8 cellular contexts compared by ENCODE assay signal in the genomic region with DNA sequence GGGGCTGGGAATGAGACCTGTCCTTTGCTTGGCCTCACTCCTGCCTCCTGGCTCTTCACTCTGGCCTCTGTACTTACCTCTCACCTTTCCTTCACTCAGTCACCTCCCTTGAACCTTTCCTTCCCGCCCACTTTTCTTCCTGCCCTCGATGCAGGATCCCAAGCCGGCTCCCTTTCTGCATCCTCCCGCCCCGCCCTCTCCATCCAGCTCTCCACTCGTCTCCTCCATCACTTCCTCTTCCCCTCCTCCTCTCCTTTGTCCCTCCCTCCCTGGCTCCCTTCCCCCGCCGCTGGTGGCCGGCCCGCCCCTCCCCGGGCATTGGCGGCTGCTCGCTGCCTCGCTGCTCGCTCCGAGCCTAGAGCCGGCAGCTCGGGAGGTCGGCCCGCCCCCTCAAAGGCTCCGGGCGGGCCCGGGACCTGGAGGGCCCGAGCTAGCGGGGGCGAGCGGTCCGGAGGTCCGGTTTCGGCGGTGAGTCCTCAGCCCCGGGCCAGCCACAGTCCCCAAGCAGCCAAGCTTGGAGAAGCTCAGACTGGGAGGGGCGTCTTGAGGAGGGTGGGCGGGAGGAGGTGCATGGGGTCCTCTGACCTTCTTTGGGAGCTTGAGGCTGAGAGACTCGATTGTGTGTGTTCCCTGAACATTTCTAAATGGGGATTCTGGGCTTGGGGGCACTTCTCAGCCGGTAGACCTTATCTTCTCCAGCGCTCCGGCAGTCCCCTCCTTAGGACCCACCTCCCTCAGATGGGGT. TPM values are rescaled to one million over a fixed set of nuclear protein-coding genes. Genes with fewer than 3 reads are reported as not detected.
DNase-seq lines count a peak whose midpoint lies in the region; ATAC-seq, FAIRE-seq and TF ChIP-seq lines count a peak whose summit lies in the region.

No MANE protein-coding gene starts in this region.

- H3K9ac ChIP-seq in subcutaneous abdominal adipose tissue (ENCODE audit: low read length in 5 of 5), result peak overlapping the region; percentile 68 to 93 (median 91)

- DNase-seq in A549 (ENCODE audit: low read depth in 1 of 2, low spot score in 1 of 2) (no peak), H4 (ENCODE audit: low spot score) (peak; percentile 91), NCI-H460 (ENCODE audit: extremely low read depth, low read depth) (peak; percentile 77)
- DNase-seq in activated CD8-positive, alpha-beta T cell treated with anti-CD3 and anti-CD28 coated beads, Interleukin-2, amount 10 ng/mL, durations not matched to agents 7 days and 5 days, result peak; percentile 28

- H3K9me3 Mint-ChIP-seq in activated CD8-positive, alpha-beta T cell treated with anti-CD3 and anti-CD28 coated beads, Interleukin-2, amount 10 ng/mL, durations not matched to agents 7 days and 5 days (ENCODE audit: insufficient read depth), result no peaks in the 10 kb centered on the region

- FAIRE-seq in A549 (lab: Jason Lieb, UNC), result no peak

- CTCF ChIA-PET in A549 (lab: Yijun Ruan, JAX), result interaction anchor here (0.8 to 20.3 kb wide), 6 partner anchors 15 to 336 kb away, joined by 3 to 224 read pairs (median 4); partner anchors contain the start of gene PHLDB1
- CTCF ChIA-PET in activated CD8-positive, alpha-beta T cell treated with anti-CD3 and anti-CD28 coated beads, Interleukin-2, amount 10 ng/mL, durations not matched to agents 7 days and 5 days (lab: Charles Lee), result interaction anchor here (1.2 to 3.0 kb wide), 3 partner anchors 9 to 13 kb away, joined by 3 to 10 read pairs (median 5); partner anchors contain the start of gene PHLDB1

- H3K4me3 ChIP-seq in A549 (no peak overlapping the region), mesodermal cell (ENCODE audit: extremely low read depth, insufficient read depth, low read length, poor library complexity, severe bottlenecking) (peak overlapping the region; percentile 64), subcutaneous abdominal adipose tissue (ENCODE audit: low read depth in 1 of 5, low read length in 5 of 5) (peak overlapping the region; percentile 60 to 94 (median 75))

- no peak for TF ChIP-seq RAD21 in A549 (conservative IDR thresholded peaks at IDR 0.05 in 1 of 2, IDR thresholded peaks at IDR 0.05 in 1 of 2)

- H3K4me1 ChIP-seq in A549, result peaks cover 78% of the 10 kb centered on the region
- H3K4me1 ChIP-seq in mesodermal cell (ENCODE audit: control insufficient read depth, insufficient read depth, low read length, poor library complexity, severe bottlenecking), result peaks cover 63% of the 10 kb centered on the region
- peaks cover 35 to 96% (median 92%) of the 10 kb centered on the region in 5 donors for H3K4me1 ChIP-seq in subcutaneous abdominal adipose tissue (ENCODE audit: control insufficient read depth in 5 of 5, insufficient read depth in 5 of 5, low read length in 5 of 5)

- peak overlapping the region; percentile 48 for H3K4me3 Mint-ChIP-seq in activated CD8-positive, alpha-beta T cell treated with anti-CD3 and anti-CD28 coated beads, Interleukin-2, amount 10 ng/mL, durations not matched to agents 7 days and 5 days

- peak overlapping the region; percentile 48; the same call in 2 of the 3 replicates for H3K4me2 ChIP-seq in A549

- H3K36me3 ChIP-seq in mesodermal cell (ENCODE audit: control insufficient read depth, insufficient read depth, low read length) (peaks cover 44% of the 10 kb centered on the region), subcutaneous abdominal adipose tissue (ENCODE audit: control insufficient read depth in 5 of 5, insufficient read depth in 5 of 5, low read length in 5 of 5) (peaks cover 0 to 46% (median 32%) of the 10 kb centered on the region in 5 donors)

- no peak for TF ChIP-seq POLR2A in A549 (IDR thresholded peaks at IDR 0.05; ENCODE audit: low read length)

- ATAC-seq in A549, result no peak
- peak; percentile 76 for ATAC-seq in activated CD8-positive, alpha-beta T cell treated with anti-CD3 and anti-CD28 coated beads, Interleukin-2, amount 10 ng/mL, durations not matched to agents 7 days and 5 days
- peak; percentile 19 for ATAC-seq in esophagus mucosa
- ATAC-seq in GM19467 (IDR thresholded peaks at IDR 0.05; ENCODE audit: unreplicated experiment), result no peak

- TF ChIP-seq CTCF in A549 (IDR thresholded peaks at IDR 0.05), result no peak

- peak overlapping the region; percentile 69 to 92; a peak in 5 of 6 replicates for H3K27ac ChIP-seq in A549
- H3K27ac ChIP-seq in mesodermal cell (ENCODE audit: low read depth, low read length, severe bottlenecking), result peak overlapping the region; percentile 83
- H3K27ac ChIP-seq in subcutaneous abdominal adipose tissue (ENCODE audit: low read depth, low read length), result peak overlapping the region; percentile 99

- H3K36me3 Mint-ChIP-seq in activated CD8-positive, alpha-beta T cell treated with anti-CD3 and anti-CD28 coated beads, Interleukin-2, amount 10 ng/mL, durations not matched to agents 7 days and 5 days (ENCODE audit: low read depth), result no peaks in the 10 kb centered on the region

- peaks cover 16% of the 10 kb centered on the region for H3K27me3 Mint-ChIP-seq in activated CD8-positive, alpha-beta T cell treated with anti-CD3 and anti-CD28 coated beads, Interleukin-2, amount 10 ng/mL, durations not matched to agents 7 days and 5 days (ENCODE audit: low read depth)

- no peaks in the 10 kb centered on the region for H3K9me3 ChIP-seq in A549
- no peaks in the 10 kb centered on the region for H3K9me3 ChIP-seq in mesodermal cell (ENCODE audit: control insufficient read depth, low read length)
- no peaks in the 10 kb centered on the region for H3K9me3 ChIP-seq in subcutaneous abdominal adipose tissue (ENCODE audit: control insufficient read depth in 5 of 5, low read length in 5 of 5)

- H3K27ac Mint-ChIP-seq in activated CD8-positive, alpha-beta T cell treated with anti-CD3 and anti-CD28 coated beads, Interleukin-2, amount 10 ng/mL, durations not matched to agents 7 days and 5 days, result no peak overlapping the region

- peaks cover 6% of the 10 kb centered on the region for H3K4me1 Mint-ChIP-seq in activated CD8-positive, alpha-beta T cell treated with anti-CD3 and anti-CD28 coated beads, Interleukin-2, amount 10 ng/mL, durations not matched to agents 7 days and 5 days (ENCODE audit: low read depth)

- 84% methylated on average over 10 of the region's 38 CpGs for WGBS in A549 (ENCODE audit: missing lambda C conversion rate)
- 0% methylated on average over 26 of the region's 38 CpGs for WGBS in mesodermal cell (ENCODE audit: insufficient coverage in 2 of 2), 2 experiments

- no peak for TF ChIP-seq EP300 in A549 (IDR thresholded peaks at IDR 0.05)

- POLR2A ChIA-PET in A549 (lab: Yijun Ruan, JAX), result no interaction called here
- POLR2A ChIA-PET in activated CD8-positive, alpha-beta T cell treated with anti-CD3 and anti-CD28 coated beads, Interleukin-2, amount 10 ng/mL, durations not matched to agents 7 days and 5 days (lab: Charles Lee), result no interaction called here

- H3K27me3 ChIP-seq in subcutaneous abdominal adipose tissue (ENCODE audit: control insufficient read depth in 5 of 5, insufficient read depth in 4 of 5, low read length in 5 of 5), result no peaks in the 10 kb centered on the region

RNA-seq across cellular contexts. Expression of gene PHLDB1, which starts 13.8 kb away (rescaled TPM):
- polyA plus RNA-seq in A549 (2011; rRNA removed), result 5.9 and 7.7 TPM in 2 replicates
- 7.3 and 9.7 TPM in 2 replicates for polyA plus RNA-seq in A549 (2012; cell fraction: cytosol; rRNA removed)
- 32.2 and 36.0 TPM in 2 replicates for polyA plus RNA-seq in A549 (2012; cell fraction: nucleus; rRNA removed)
- polyA plus RNA-seq in A549 (2017; fragmentation: RNase III; extraction: RNeasy Plus Mini Kit Qiagen cat#74134 plus additional on column Dnase treatment), result 17.9 to 20.0 TPM (median 19.4 TPM) in 3 replicates
- 12.2 and 15.2 TPM in 2 replicates for polyA minus RNA-seq in A549 (2011; rRNA and poly(A)+ RNA removed)
- total RNA-seq in H4 (2014; rRNA removed; shearing (Covaris generic)), result 29.6 and 40.0 TPM in 2 replicates
- 14.5 and 18.3 TPM in 2 replicates for total RNA-seq in NCI-H460 (2014; rRNA removed; shearing (Covaris generic))
- 26.1 and 38.8 TPM in 2 replicates for polyA plus RNA-seq in NCI-H460 (2014; cell fraction: nucleus; rRNA removed)
- under 1 TPM; 0.63 to 0.76 TPM for total RNA-seq in activated CD8-positive, alpha-beta T cell treated with anti-CD3 and anti-CD28 coated beads, Interleukin-2, amount 10 ng/mL, durations not matched to agents 7 days and 5 days
- total RNA-seq in esophagus mucosa, result 9.3 TPM
- polyA plus RNA-seq in mesodermal cell (2013, experiment 1 of 2), result 95.0 TPM
- polyA plus RNA-seq in mesodermal cell (2013, experiment 2 of 2), result 74.6 TPM

RNA-seq across cellular contexts. Expression of gene ARCN1, which starts 49.0 kb away (rescaled TPM):
- polyA plus RNA-seq in A549 (2011; rRNA removed), result 140 and 150 TPM in 2 replicates
- 56.4 and 62.8 TPM in 2 replicates for polyA plus RNA-seq in A549 (2012; cell fraction: cytosol; rRNA removed)
- polyA plus RNA-seq in A549 (2012; cell fraction: nucleus; rRNA removed), result 24.5 and 25.7 TPM in 2 replicates
- 88.7 to 93.3 TPM (median 91.0 TPM) in 3 replicates for polyA plus RNA-seq in A549 (2017; fragmentation: RNase III; extraction: RNeasy Plus Mini Kit Qiagen cat#74134 plus additional on column Dnase treatment)
- polyA minus RNA-seq in A549 (2011; rRNA and poly(A)+ RNA removed), result 63.8 and 65.4 TPM in 2 replicates
- total RNA-seq in H4 (2014; rRNA removed; shearing (Covaris generic)), result 126 and 172 TPM in 2 replicates
- total RNA-seq in NCI-H460 (2014; rRNA removed; shearing (Covaris generic)), result 105 and 109 TPM in 2 replicates
- polyA plus RNA-seq in NCI-H460 (2014; cell fraction: nucleus; rRNA removed), result 37.9 and 39.9 TPM in 2 replicates
- 100 to 1,000 TPM; 106 to 109 TPM for total RNA-seq in activated CD8-positive, alpha-beta T cell treated with anti-CD3 and anti-CD28 coated beads, Interleukin-2, amount 10 ng/mL, durations not matched to agents 7 days and 5 days
- total RNA-seq in esophagus mucosa, result 71.7 TPM
- 239 TPM for polyA plus RNA-seq in mesodermal cell (2013, experiment 1 of 2)
- polyA plus RNA-seq in mesodermal cell (2013, experiment 2 of 2), result 232 TPM

RNA-seq across cellular contexts. Expression of gene IFT46, which starts 55.5 kb away (rescaled TPM):
- 34.4 and 35.3 TPM in 2 replicates for polyA plus RNA-seq in A549 (2011; rRNA removed)
- polyA plus RNA-seq in A549 (2012; cell fraction: cytosol; rRNA removed), result 13.9 and 16.0 TPM in 2 replicates
- 9.6 and 13.0 TPM in 2 replicates for polyA plus RNA-seq in A549 (2012; cell fraction: nucleus; rRNA removed)
- polyA plus RNA-seq in A549 (2017; fragmentation: RNase III; extraction: RNeasy Plus Mini Kit Qiagen cat#74134 plus additional on column Dnase treatment), result 14.4 to 17.1 TPM (median 15.5 TPM) in 3 replicates
- polyA minus RNA-seq in A549 (2011; rRNA and poly(A)+ RNA removed), result 21.0 and 22.1 TPM in 2 replicates
- total RNA-seq in H4 (2014; rRNA removed; shearing (Covaris generic)), result 48.3 and 61.1 TPM in 2 replicates
- total RNA-seq in NCI-H460 (2014; rRNA removed; shearing (Covaris generic)), result 13.8 and 14.2 TPM in 2 replicates
- polyA plus RNA-seq in NCI-H460 (2014; cell fraction: nucleus; rRNA removed), result 7.5 and 13.6 TPM in 2 replicates
- total RNA-seq in activated CD8-positive, alpha-beta T cell treated with anti-CD3 and anti-CD28 coated beads, Interleukin-2, amount 10 ng/mL, durations not matched to agents 7 days and 5 days, result 10 to 100 TPM; 12.0 to 12.3 TPM
- total RNA-seq in esophagus mucosa, result 14.6 TPM
- 19.8 TPM for polyA plus RNA-seq in mesodermal cell (2013, experiment 1 of 2)
- 22.0 TPM for polyA plus RNA-seq in mesodermal cell (2013, experiment 2 of 2)

RNA-seq across cellular contexts. Expression of gene TREH, which starts 58.2 kb away (rescaled TPM):
- not detected in 2 replicates for polyA plus RNA-seq in A549 (2011; rRNA removed)
- polyA plus RNA-seq in A549 (2012; cell fraction: cytosol; rRNA removed), result not detected in 2 replicates
- polyA plus RNA-seq in A549 (2012; cell fraction: nucleus; rRNA removed), result not detected in 2 replicates
- 0.03 to 0.06 TPM in 2 of 3 replicates, not detected in the other for polyA plus RNA-seq in A549 (2017; fragmentation: RNase III; extraction: RNeasy Plus Mini Kit Qiagen cat#74134 plus additional on column Dnase treatment)
- polyA minus RNA-seq in A549 (2011; rRNA and poly(A)+ RNA removed), result not detected in 2 replicates
- not detected in 2 replicates for total RNA-seq in H4 (2014; rRNA removed; shearing (Covaris generic))
- total RNA-seq in NCI-H460 (2014; rRNA removed; shearing (Covaris generic)), result not detected in 2 replicates
- not detected in 2 replicates for polyA plus RNA-seq in NCI-H460 (2014; cell fraction: nucleus; rRNA removed)
- total RNA-seq in activated CD8-positive, alpha-beta T cell treated with anti-CD3 and anti-CD28 coated beads, Interleukin-2, amount 10 ng/mL, durations not matched to agents 7 days and 5 days, result not detected
- total RNA-seq in esophagus mucosa, result 0.68 TPM
- not detected for polyA plus RNA-seq in mesodermal cell (2013, experiment 1 of 2)
- polyA plus RNA-seq in mesodermal cell (2013, experiment 2 of 2), result not detected

Comparison
In these comparisons a context has a peak if more than half of its experiments do, and no peak if none do; other contexts are left out.
1. ATAC-seq: peak in activated CD8-positive, alpha-beta T cell treated with anti-CD3 and anti-CD28 coated beads, Interleukin-2, amount 10 ng/mL, durations not matched to agents 7 days and 5 days (single experiment) and esophagus mucosa (single experiment); none in A549 (0 of 2) and GM19467 (single experiment).
2. DNase-seq: peak in H4 (single experiment), NCI-H460 (single experiment) and activated CD8-positive, alpha-beta T cell treated with anti-CD3 and anti-CD28 coated beads, Interleukin-2, amount 10 ng/mL, durations not matched to agents 7 days and 5 days (single experiment); none in A549 (0 of 2).
3. Peak in every context shown above with its lines, with median percentiles within 50 percentile points of each other: H3K27ac ChIP-seq.